Comparison of ENCODE assay signal across 19 cellular contexts in genomic region chr1:204354579-204354978, GRCh38. TPM values are rescaled to one million over a fixed set of nuclear protein-coding genes. Genes with fewer than 3 reads are reported as not detected.
DNase-seq lines count a peak whose midpoint lies in the region; ATAC-seq, FAIRE-seq and TF ChIP-seq lines count a peak whose summit lies in the region.
"Had no signal": no experiment of that assay in that cellular context is flagged by ENCODE, and none has a peak within 500 bp of the region (broad histone marks: within the 10 kb centered on the region; RNA-seq: fewer than 3 reads in every experiment).

No MANE protein-coding gene starts in this region.

- SMC1A ChIA-PET in GM12878 (lab: Charles Lee; ENCODE audit: uncharacterized antibody, unreplicated experiment), result interaction anchor here (1.2 to 2.3 kb wide), 4 partner anchors 9 to 192 kb away, joined by 3 to 10 read pairs (median 4); no protein-coding TSS in a partner anchor

- no peak overlapping the region for H3K9ac ChIP-seq in GM12878 (ENCODE audit: control insufficient read depth, insufficient read depth, low read length)
- H3K9ac ChIP-seq: GM23248, KMS-11 had no signal

- in situ Hi-C loops in GM12878 (cut with MboI), result no loop called here

- BruUV-seq in GM12878 (replicated peaks; lab: Mats Ljungman, UMichigan), result no TSS peak

- H4K20me1 ChIP-seq in GM12878 (ENCODE audit: control insufficient read depth, insufficient read depth), result no peaks in the 10 kb centered on the region

- H3K9me3 ChIP-seq in HEK293 (ENCODE audit: control insufficient read depth, insufficient read depth, low read depth, low read length) (no peaks in the 10 kb centered on the region), GM12878 (replicated peaks; ENCODE audit: control insufficient read depth, insufficient read depth, low read length) (no peaks in the 10 kb centered on the region), gastroesophageal sphincter (no peaks in the 10 kb centered on the region)
- H3K9me3 ChIP-seq: BE2C, HAP-1 had no signal

- TF ChIP-seq CTCF in HEK293 (tag by site-specific recombination; IDR thresholded peaks at IDR 0.05) (no peak), GM12878 (IDR thresholded peaks at IDR 0.05 in 2 of 3, conservative IDR thresholded peaks at IDR 0.05 in 1 of 3; ENCODE audit: control insufficient read depth in 2 of 3, extremely low read depth in 1 of 3, insufficient read depth in 1 of 3, low read depth in 3 of 3, low read length in 3 of 3) (no peak), gastroesophageal sphincter (IDR thresholded peaks at IDR 0.05) (no peak)

- H3K27me3 ChIP-seq in GM12878 (replicated peaks in 1 of 2; ENCODE audit: control insufficient read depth in 2 of 2, insufficient read depth in 2 of 2, low read length in 1 of 2), result peaks cover 0 to 4% of the 10 kb centered on the region in 2 experiments
- peaks cover 57% of the 10 kb centered on the region for H3K27me3 ChIP-seq in gastroesophageal sphincter
- H3K27me3 ChIP-seq: BE2C had no signal

- H3K79me2 ChIP-seq in GM12878 (ENCODE audit: control insufficient read depth, insufficient read depth, low read length), result no peaks in the 10 kb centered on the region

- no peaks in the 10 kb centered on the region; the same call in 1 of the 2 replicates for H3K4me1 ChIP-seq in HEK293 (ENCODE audit: control insufficient read depth, insufficient read depth, low read length)
- H3K4me1 ChIP-seq in GM12878 (ENCODE audit: control insufficient read depth, insufficient read depth, low read length), result no peaks in the 10 kb centered on the region
- peaks cover 0 to 34% (median 8%) of the 10 kb centered on the region in 3 donors for H3K4me1 ChIP-seq in gastroesophageal sphincter
- H3K4me1 ChIP-seq: HAP-1 had no signal

- TF ChIP-seq POLR2A in GM12878 (IDR thresholded peaks at IDR 0.05; ENCODE audit: low read depth, low read length), result no peak
- TF ChIP-seq POLR2A in gastroesophageal sphincter (IDR thresholded peaks at IDR 0.05), result no peak

- H2AFZ ChIP-seq in GM12878 (ENCODE audit: control insufficient read depth, low read depth, low read length), result no peak overlapping the region
- H2AFZ ChIP-seq: GM23248 had no signal

- intact Hi-C loops in GM12878 (cut with micrococcal nuclease; ENCODE audit: unreplicated experiment), result no loop called here

- no peak for TF ChIP-seq RAD21 in GM12878 (IDR thresholded peaks at IDR 0.05; ENCODE audit: insufficient read depth, low read depth, low read length)

- TF ChIP-seq EP300 in GM12878 (IDR thresholded peaks at IDR 0.05; ENCODE audit: borderline replicate concordance in 1 of 2, control insufficient read depth in 1 of 2, low read depth in 2 of 2, low read length in 2 of 2) (no peak), gastroesophageal sphincter (IDR thresholded peaks at IDR 0.05) (no peak)

- RAD21 ChIA-PET in GM12878 (lab: Charles Lee; ENCODE audit: unreplicated experiment), result interaction anchor here (1.6 kb wide), 1 partner anchor 44 kb away, joined by 6 read pairs; no protein-coding TSS in a partner anchor

- peak; percentile 72 for FAIRE-seq in GM12878 (lab: Jason Lieb, UNC)
- FAIRE-seq: A204.1, HepG2, HTR-8/SVneo had no signal

- WGBS in GM12878 (ENCODE audit: insufficient coverage, insufficient replicate concordance, low lambda C conversion rate, missing lambda C conversion rate), result 43% methylated on average over 6 of the region's 6 CpGs
- 66 to 73% methylated on average over 5 to 6 of the region's 6 CpGs for WGBS in gastroesophageal sphincter (ENCODE audit: low coverage in 1 of 2), 2 donors

- CTCF ChIA-PET in HEK293 (lab: Yijun Ruan, JAX) (interaction anchor here (0.6 to 2.6 kb wide), 6 partner anchors 9 to 192 kb away, joined by 3 to 24 read pairs (median 4); no protein-coding TSS in a partner anchor), GM12878 (lab: Yijun Ruan, JAX) (interaction anchor here (1.1 to 3.2 kb wide), 10 partner anchors 9 to 192 kb away, joined by 3 to 18 read pairs (median 4); partner anchors contain the start of gene GOLT1A)

- no peak overlapping the region for H3K4me2 ChIP-seq in GM12878 (ENCODE audit: control insufficient read depth, insufficient read depth)
- H3K4me2 ChIP-seq: KMS-11 had no signal

- ATAC-seq in GM12878, result no peak
- no peak for ATAC-seq in gastroesophageal sphincter
- no peak for ATAC-seq in HG03521 (IDR thresholded peaks at IDR 0.05; ENCODE audit: unreplicated experiment)
- ATAC-seq: HepG2 had no signal

- no peaks in the 10 kb centered on the region for H3K36me3 ChIP-seq in HEK293 (ENCODE audit: control insufficient read depth in 2 of 2, insufficient read depth in 1 of 2, low read length in 2 of 2)
- H3K36me3 ChIP-seq in GM12878 (ENCODE audit: control insufficient read depth in 2 of 2, insufficient read depth in 2 of 2, low read length in 1 of 2), result no peaks in the 10 kb centered on the region
- no peaks in the 10 kb centered on the region for H3K36me3 ChIP-seq in gastroesophageal sphincter
- H3K36me3 ChIP-seq: BE2C, HAP-1 had no signal

- POLR2A ChIA-PET in HEK293 (lab: Yijun Ruan, JAX), result no interaction called here
- POLR2A ChIA-PET in GM12878 (lab: Charles Lee), result interaction anchor here (0.5 kb wide), 1 partner anchor 496 kb away, joined by 8 read pairs; no protein-coding TSS in a partner anchor

- H3K27ac ChIP-seq in HEK293 (ENCODE audit: extremely low read depth, low read depth, low read length), result no peak overlapping the region
- no peak overlapping the region for H3K27ac ChIP-seq in GM12878 (ENCODE audit: control insufficient read depth, insufficient read depth)
- H3K27ac ChIP-seq in gastroesophageal sphincter, result no peak overlapping the region
- H3K27ac ChIP-seq: GM23248, KMS-11 had no signal

- H3K4me3 ChIP-seq in HEK293 (ENCODE audit: low read depth, low read length), result no peak overlapping the region
- H3K4me3 ChIP-seq in GM12878, result no peak overlapping the region
- H3K4me3 ChIP-seq in gastroesophageal sphincter, result no peak overlapping the region
- H3K4me3 ChIP-seq: GM23248, HAP-1 had no signal

- DNase-seq in NCI-H82 treated with DMSO at 0.1 percent for 48 hours (lab: John Stamatoyannopoulos, UW; ENCODE audit: unreplicated experiment) (peak; percentile 45), GM12878 (ENCODE audit: low read depth, low spot score) (no peak), OCI-M2 (lab: John Stamatoyannopoulos, UW; ENCODE audit: unreplicated experiment) (no peak), NCI-H1092 treated with DMSO at 0.1 percent for 48 hours (lab: John Stamatoyannopoulos, UW) (no peak)
- DNase-seq: ACHN; BE2C; CD4-positive, alpha-beta memory T cell; DMS79 treated with DMSO at 0.1 percent for 48 hours; GF-D8; GM23248; HFFc6 had no signal

TF ChIP-seq in GM12878, 131 proteins besides CTCF, POLR2A, EP300 and RAD21:
- TF ChIP-seq ZNF622 (IDR thresholded peaks at IDR 0.05) (no peak), EZH2 (IDR thresholded peaks at IDR 0.05; ENCODE audit: borderline replicate concordance, control insufficient read depth, low read depth, low read length) (no peak), TCF12 (IDR thresholded peaks at IDR 0.05; ENCODE audit: low read depth, low read length) (no peak), MYB (IDR thresholded peaks at IDR 0.05; ENCODE audit: borderline replicate concordance, low read depth, low read length) (no peak)

RNA-seq across cellular contexts. Expression of gene PLEKHA6, which starts 5.2 kb away (rescaled TPM):
- total RNA-seq in GM12878 (2013; cell fraction: nucleolus; rRNA removed), result 1.4 and 1.6 TPM in 2 replicates
- total RNA-seq in GM12878 (2014; rRNA removed) (0.05 and 0.11 TPM in 2 replicates), GM12878 (2014; rRNA removed; fragmentation: Illumina TruSeq; extraction: Trizol) (0.05 and 0.27 TPM in 2 replicates), GM12878 (2021) (0.21 and 0.69 TPM in 2 replicates), gastroesophageal sphincter (10 to 100 TPM in 2 of 4 donors, 1 to 10 TPM in 2; 8.7 to 17.8 (median 11.4) TPM)
- polyA plus RNA-seq in GM12878 (2011; ENCODE audit: low read depth), result 0.04 TPM
- polyA plus RNA-seq in GM12878 (2011; rRNA removed) (0.33 and 0.81 TPM in 2 replicates), GM12878 (2014; fragmentation: Illumina TruSeq; extraction: Trizol) (0.04 and 0.06 TPM in 2 replicates), GM12878 (2014; fragmentation: Nextera tagmentation; extraction: Ambion mirVana) (not detected), GM12878 (2014; rRNA removed) (0.04 and 0.14 TPM in 2 replicates), GM12878 (2016; fragmentation: Nextera tagmentation; extraction: Ambion mirVana) (not detected)
- polyA plus RNA-seq in GM12878 (2011; cell fraction: cytosol; rRNA removed), result 0.47 and 1.3 TPM in 2 replicates
- 3.2 and 4.6 TPM in 2 replicates for polyA plus RNA-seq in GM12878 (2011; cell fraction: nucleus; rRNA removed)
- polyA plus RNA-seq in GM12878 (2012), result 0.04 and 0.36 TPM in 2 replicates
- 0.51 and 1.3 TPM in 2 replicates for polyA minus RNA-seq in GM12878 (2011; rRNA and poly(A)+ RNA removed)
- 0.67 and 2.7 TPM in 2 replicates for polyA minus RNA-seq in GM12878 (2011; cell fraction: cytosol; rRNA and poly(A)+ RNA removed)
- 1.2 and 4.6 TPM in 2 replicates for polyA minus RNA-seq in GM12878 (2011; cell fraction: nucleus; rRNA and poly(A)+ RNA removed)

RNA-seq across cellular contexts. Expression of gene PPP1R15B, which starts 57.0 kb away (rescaled TPM):
- 43.0 and 45.9 TPM in 2 replicates for total RNA-seq in GM12878 (2013; cell fraction: nucleolus; rRNA removed)
- total RNA-seq in GM12878 (2014; rRNA removed) (34.8 TPM in 2 replicates), GM12878 (2014; rRNA removed; fragmentation: Illumina TruSeq; extraction: Trizol) (32.7 and 32.9 TPM in 2 replicates), GM12878 (2021) (37.7 and 38.1 TPM in 2 replicates), gastroesophageal sphincter (10 to 100 TPM; 44.4 to 53.2 (median 50.9) TPM)
- polyA plus RNA-seq in GM12878 (2011; ENCODE audit: low read depth), result 12.4 TPM
- polyA plus RNA-seq in GM12878 (2011; rRNA removed) (27.2 and 32.6 TPM in 2 replicates), GM12878 (2014; fragmentation: Illumina TruSeq; extraction: Trizol) (33.4 and 38.5 TPM in 2 replicates), GM12878 (2014; fragmentation: Nextera tagmentation; extraction: Ambion mirVana) (10 to 100 TPM; 13.9 to 17.1 TPM), GM12878 (2014; rRNA removed) (24.8 and 25.8 TPM in 2 replicates), GM12878 (2016; fragmentation: Nextera tagmentation; extraction: Ambion mirVana) (10 to 100 TPM; 13.9 to 15.4 TPM)
- polyA plus RNA-seq in GM12878 (2011; cell fraction: cytosol; rRNA removed), result 20.5 and 25.0 TPM in 2 replicates
- polyA plus RNA-seq in GM12878 (2011; cell fraction: nucleus; rRNA removed), result 22.0 and 22.6 TPM in 2 replicates
- polyA plus RNA-seq in GM12878 (2012), result 19.5 and 22.5 TPM in 2 replicates
- polyA minus RNA-seq in GM12878 (2011; rRNA and poly(A)+ RNA removed), result 38.9 and 45.2 TPM in 2 replicates
- polyA minus RNA-seq in GM12878 (2011; cell fraction: cytosol; rRNA and poly(A)+ RNA removed), result 21.4 and 24.6 TPM in 2 replicates
- 45.8 and 65.4 TPM in 2 replicates for polyA minus RNA-seq in GM12878 (2011; cell fraction: nucleus; rRNA and poly(A)+ RNA removed)
